ENCODE assay signal across 9 cellular contexts in the genomic region with DNA sequence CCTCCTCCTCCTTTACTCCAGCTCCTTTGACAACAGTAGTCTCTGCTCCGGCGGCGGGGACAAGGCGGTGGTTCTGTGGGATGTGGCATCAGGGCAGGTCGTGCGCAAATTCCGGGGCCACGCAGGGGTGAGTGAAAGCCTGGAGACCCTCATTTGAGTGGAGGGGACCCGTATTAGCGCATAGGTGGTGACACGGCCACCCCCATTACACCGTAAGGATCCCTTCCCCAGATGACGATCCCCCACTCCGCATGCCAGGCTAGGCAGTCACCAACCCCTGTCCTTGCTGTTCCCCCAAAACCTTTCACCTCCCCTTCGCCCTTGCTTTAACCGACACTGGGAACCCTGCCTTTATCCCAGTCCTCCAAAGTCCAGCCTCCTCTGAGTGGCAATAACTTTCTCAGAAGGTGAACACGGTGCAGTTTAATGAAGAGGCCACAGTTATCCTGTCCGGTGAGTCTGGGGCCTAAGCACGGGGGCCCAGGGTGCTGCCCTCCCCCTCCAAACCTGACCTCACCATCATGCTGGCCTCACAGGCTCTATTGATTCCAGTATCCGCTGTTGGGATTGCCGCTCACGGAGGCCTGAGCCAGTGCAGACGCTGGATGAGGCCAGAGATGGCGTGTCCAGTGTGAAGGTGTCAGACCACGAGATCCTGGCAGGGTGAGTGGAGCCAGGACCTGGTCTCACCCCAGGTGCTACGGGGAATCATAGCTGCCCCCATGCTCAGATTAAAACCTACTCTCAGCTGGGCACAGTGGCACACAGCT. TPM values are rescaled to one million over a fixed set of nuclear protein-coding genes. Genes with fewer than 3 reads are reported as not detected.
DNase-seq lines count a peak whose midpoint lies in the region; ATAC-seq and TF ChIP-seq lines count a peak whose summit lies in the region.
"Had no signal": no experiment of that assay in that cellular context is flagged by ENCODE, and none has a peak within 500 bp of the region (broad histone marks: within the 10 kb centered on the region; RNA-seq: fewer than 3 reads in every experiment).

No MANE protein-coding gene starts in this region.

- ATAC-seq in Right ventricle myocardium superior (ENCODE audit: poor library complexity) = no peak

- TF ChIP-seq CTCF in cardiac muscle cell (IDR thresholded peaks at IDR 0.05; ENCODE audit: low read depth, low read length) = no peak
- no peak for TF ChIP-seq CTCF in breast epithelium (IDR thresholded peaks at IDR 0.05)
- TF ChIP-seq CTCF in vagina (IDR thresholded peaks at IDR 0.05) = no peak

- H3K36me3 ChIP-seq in cardiac muscle cell = peaks cover 4% of the 10 kb centered on the region
- H3K36me3 ChIP-seq in breast epithelium = peaks cover 3% of the 10 kb centered on the region
- peaks cover 28% of the 10 kb centered on the region for H3K36me3 ChIP-seq in mesodermal cell (ENCODE audit: control insufficient read depth, insufficient read depth, low read length)
- H3K36me3 ChIP-seq in vagina = peaks cover 0 to 26% of the 10 kb centered on the region in 2 donors

- H3K4me3 ChIP-seq in cardiac muscle cell (peak overlapping the region; percentile 82), breast epithelium (peak overlapping the region; percentile 89 to 97 (median 90)), mesodermal cell (ENCODE audit: extremely low read depth, insufficient read depth, low read length, poor library complexity, severe bottlenecking) (peak overlapping the region; percentile 89), vagina (peak overlapping the region; percentile 77 to 83)

- no peaks in the 10 kb centered on the region for H3K27me3 ChIP-seq in cardiac muscle cell
- H3K27me3 ChIP-seq in breast epithelium = no peaks in the 10 kb centered on the region
- H3K27me3 ChIP-seq in vagina = no peaks in the 10 kb centered on the region

- intact Hi-C loops in Right ventricle myocardium superior (cut with DNase I) (no loop called here), breast epithelium (cut with DNase I; ENCODE audit: low total_unique reads) (no loop called here), vagina (cut with DNase I) (no loop called here)

- H3K9me3 ChIP-seq in cardiac muscle cell (ENCODE audit: low read depth) = no peaks in the 10 kb centered on the region
- no peaks in the 10 kb centered on the region for H3K9me3 ChIP-seq in breast epithelium
- no peaks in the 10 kb centered on the region for H3K9me3 ChIP-seq in mesodermal cell (ENCODE audit: control insufficient read depth, low read length)
- H3K9me3 ChIP-seq in vagina = no peaks in the 10 kb centered on the region

- H3K27ac ChIP-seq in cardiac muscle cell (peak overlapping the region; percentile 96), breast epithelium (peak overlapping the region; percentile 96 to 97), mesodermal cell (ENCODE audit: low read depth, low read length, severe bottlenecking) (peak overlapping the region; percentile 93), vagina (peak overlapping the region; percentile 96)

- TF ChIP-seq POLR2A in breast epithelium (IDR thresholded peaks at IDR 0.05) = no peak
- TF ChIP-seq POLR2A in vagina (IDR thresholded peaks at IDR 0.05) = no peak

- H3K4me1 ChIP-seq in cardiac muscle cell (ENCODE audit: low read depth) = peaks cover 19% of the 10 kb centered on the region
- peaks cover 13 to 22% of the 10 kb centered on the region in 2 donors for H3K4me1 ChIP-seq in breast epithelium
- peaks cover 14% of the 10 kb centered on the region for H3K4me1 ChIP-seq in mesodermal cell (ENCODE audit: control insufficient read depth, insufficient read depth, low read length, poor library complexity, severe bottlenecking)
- peaks cover 48% of the 10 kb centered on the region for H3K4me1 ChIP-seq in vagina

- WGBS in mesodermal cell (ENCODE audit: insufficient coverage in 2 of 2), 2 experiments = 60 to 61% methylated on average over 22 to 23 of the region's 26 CpGs

- DNase-seq in cardiac muscle cell (ENCODE audit: low read depth in 1 of 2, low spot score in 1 of 2) (no peak), Right ventricle myocardium superior (no peak), breast epithelium (ENCODE audit: low spot score in 2 of 2) (no peak), vagina (ENCODE audit: extremely low spot score in 2 of 2) (no peak), NCI-H1694 (lab: John Stamatoyannopoulos, UW) (no peak)
- DNase-seq in stimulated activated CD8-positive, alpha-beta memory T cell treated with anti-CD3 and anti-CD28 coated beads, Interleukin-4, amount 100 ng/mL, for 48 hours = no peak
- no peak for DNase-seq in activated CD8-positive, alpha-beta memory T cell treated with anti-CD3 and anti-CD28 coated beads, Interleukin-2, amount 50 U/mL, for 4 hours

RNA-seq across cellular contexts. Expression of a gene that starts 3.7 kb away (rescaled TPM):
- total RNA-seq in cardiac muscle cell (28.4 and 39.0 TPM in 2 replicates), Right ventricle myocardium superior (6.5 TPM), breast epithelium (10 to 100 TPM in 2 of 3 donors, 1 to 10 TPM in 1; 8.2 to 13.8 (median 10.2) TPM), vagina (8.3 TPM)
- polyA plus RNA-seq in cardiac muscle cell = 29.4 and 40.2 TPM in 2 replicates
- 9.5 TPM for polyA plus RNA-seq in mesodermal cell (2013, experiment 1 of 2)
- polyA plus RNA-seq in mesodermal cell (2013, experiment 2 of 2) = 9.3 TPM

RNA-seq across cellular contexts. Expression of a gene that starts 3.8 kb away (rescaled TPM):
- 45.7 and 47.5 TPM in 2 replicates for total RNA-seq in cardiac muscle cell
- polyA plus RNA-seq in cardiac muscle cell = 22.1 and 25.3 TPM in 2 replicates
- total RNA-seq in Right ventricle myocardium superior = 33.2 TPM
- total RNA-seq in breast epithelium = 100 to 1,000 TPM in 1 of 3 donors, 10 to 100 TPM in 2; 45.6 to 118 (median 49.0) TPM
- polyA plus RNA-seq in mesodermal cell (2013, experiment 1 of 2) = 57.5 TPM
- polyA plus RNA-seq in mesodermal cell (2013, experiment 2 of 2) = 41.2 TPM
- 49.1 TPM for total RNA-seq in vagina

RNA-seq across cellular contexts. Expression of a gene that starts 11.3 kb away (rescaled TPM):
- total RNA-seq in cardiac muscle cell (64.8 and 113 TPM in 2 replicates), Right ventricle myocardium superior (42.9 TPM), breast epithelium (100 to 1,000 TPM in 1 of 3 donors, 10 to 100 TPM in 2; 86.6 to 117 (median 91.4) TPM), vagina (119 TPM)
- 80.0 and 99.5 TPM in 2 replicates for polyA plus RNA-seq in cardiac muscle cell
- polyA plus RNA-seq in mesodermal cell (2013, experiment 1 of 2) = 87.5 TPM
- polyA plus RNA-seq in mesodermal cell (2013, experiment 2 of 2) = 80.4 TPM

RNA-seq across cellular contexts. Expression of a gene that starts 17.5 kb away (rescaled TPM):
- total RNA-seq in cardiac muscle cell = 1.1 TPM in 1 of 2 replicates, not detected in the other
- polyA plus RNA-seq in cardiac muscle cell = 1.1 TPM in 1 of 2 replicates, not detected in the other
- not detected for total RNA-seq in Right ventricle myocardium superior
- total RNA-seq in breast epithelium = not detected
- polyA plus RNA-seq in mesodermal cell (2013, experiment 1 of 2) = not detected
- polyA plus RNA-seq in mesodermal cell (2013, experiment 2 of 2) = not detected
- not detected for total RNA-seq in vagina
- total RNA-seq: NCI-H460 had no signal

RNA-seq across cellular contexts. Expression of a gene that starts 26.1 kb away (rescaled TPM):
- total RNA-seq in cardiac muscle cell = 17.2 and 32.7 TPM in 2 replicates
- 25.6 and 29.6 TPM in 2 replicates for polyA plus RNA-seq in cardiac muscle cell
- total RNA-seq in Right ventricle myocardium superior = 2.0 TPM
- total RNA-seq in breast epithelium = 10 to 100 TPM in 1 of 3 donors, 1 to 10 TPM in 2; 4.8 to 13.8 (median 8.5) TPM
- 14.4 TPM for polyA plus RNA-seq in mesodermal cell (2013, experiment 1 of 2)
- polyA plus RNA-seq in mesodermal cell (2013, experiment 2 of 2) = 13.0 TPM
- 5.6 TPM for total RNA-seq in vagina
